Comparison of ENCODE assay signal across 8 cellular contexts in the genomic region with DNA sequence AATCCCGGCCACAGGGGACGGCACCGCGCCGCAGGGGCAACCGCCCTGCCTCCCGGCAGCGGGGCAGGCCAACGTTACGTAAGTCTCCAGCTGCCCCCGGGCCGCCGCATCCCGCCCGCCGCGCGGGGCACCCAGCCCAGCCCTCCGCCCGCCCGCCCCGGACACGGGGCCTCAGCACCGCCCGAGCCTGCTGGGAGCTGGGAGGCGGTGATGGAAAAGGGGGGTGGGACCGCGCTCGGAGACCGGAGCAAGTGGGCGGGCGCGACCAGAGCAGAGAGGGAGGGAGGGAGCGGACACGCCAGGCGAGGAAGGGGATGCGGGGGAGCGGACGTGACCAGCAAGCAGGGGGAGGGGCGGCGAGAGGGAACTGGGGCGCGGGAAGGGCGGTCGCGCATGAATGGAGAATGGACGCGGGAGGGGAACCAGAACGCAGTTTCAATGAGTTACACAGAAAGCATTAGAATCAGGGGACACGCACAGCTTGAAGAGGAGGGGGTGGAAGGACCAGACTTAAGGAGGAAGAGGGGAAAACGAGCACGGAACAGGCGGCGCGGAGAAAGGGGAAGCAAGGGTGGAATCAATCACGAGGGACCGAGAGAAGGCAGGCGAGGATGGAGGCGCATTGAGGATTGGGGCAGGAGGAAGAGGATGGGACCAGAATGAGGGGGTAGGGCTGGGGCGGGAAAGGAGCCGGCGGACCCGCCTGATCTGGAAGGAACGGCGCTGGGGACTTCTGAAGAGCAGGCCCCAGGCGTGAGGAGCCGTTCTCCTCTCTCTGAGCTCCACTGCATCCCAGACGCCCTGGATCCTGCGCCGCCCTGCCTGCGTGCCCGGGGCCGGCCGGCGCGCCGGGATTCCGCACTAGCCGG. TPM values are rescaled to one million over a fixed set of nuclear protein-coding genes. Genes with fewer than 3 reads are reported as not detected.
A peak's percentile ranks its signal among the peaks of the same experiment; 100 is the strongest.
DNase-seq lines count a peak whose midpoint lies in the region; ATAC-seq and TF ChIP-seq lines count a peak whose summit lies in the region.

No MANE protein-coding gene starts in this region.

- H3K4me1 Mint-ChIP-seq in Calu3 (ENCODE audit: low read depth, unreplicated experiment), result peaks cover 60% of the 10 kb centered on the region
- H3K4me1 Mint-ChIP-seq in naive thymus-derived CD4-positive, alpha-beta T cell, result peaks cover 45 to 62% (median 56%) of the 10 kb centered on the region in 7 donors

- no peaks in the 10 kb centered on the region for H3K36me3 ChIP-seq in Peyer's patch
- H3K36me3 ChIP-seq in naive thymus-derived CD4-positive, alpha-beta T cell (ENCODE audit: control insufficient read depth in 2 of 3, insufficient read depth in 3 of 3, low read length in 3 of 3), result peaks cover 0 to 7% (median 0%) of the 10 kb centered on the region in 3 experiments

- no peak for TF ChIP-seq CTCF in Calu3 (IDR thresholded peaks at IDR 0.05; ENCODE audit: unreplicated experiment)
- TF ChIP-seq CTCF in Peyer's patch (IDR thresholded peaks at IDR 0.05), result no peak
- no peak for TF ChIP-seq CTCF in fibroblast of mammary gland (conservative IDR thresholded peaks at IDR 0.05; ENCODE audit: control insufficient read depth, insufficient read depth, low read depth, low read length)

- peaks cover 78% of the 10 kb centered on the region for H3K36me3 Mint-ChIP-seq in Calu3 (ENCODE audit: insufficient read depth, unreplicated experiment)
- peaks cover 0 to 34% (median 0%) of the 10 kb centered on the region in 5 donors for H3K36me3 Mint-ChIP-seq in naive thymus-derived CD4-positive, alpha-beta T cell

- peak; percentile 33 to 43 for TF ChIP-seq POLR2A in Peyer's patch (IDR thresholded peaks at IDR 0.05)

- H3K9me3 Mint-ChIP-seq in Calu3 (ENCODE audit: low read depth, unreplicated experiment), result no peaks in the 10 kb centered on the region
- H3K9me3 Mint-ChIP-seq in naive thymus-derived CD4-positive, alpha-beta T cell, result peaks cover 0 to 2% (median 0%) of the 10 kb centered on the region in 11 donors

- no TSS peak for BruUV-seq in Calu3 (replicated peaks; lab: Mats Ljungman, UMichigan)

- H3K4me3 Mint-ChIP-seq in Calu3 (ENCODE audit: low read depth, unreplicated experiment), result peak overlapping the region; percentile 91
- peak overlapping the region; percentile 95 to 100 (median 99) for H3K4me3 Mint-ChIP-seq in naive thymus-derived CD4-positive, alpha-beta T cell

- H3K4me1 ChIP-seq in Peyer's patch, result peaks cover 4 to 47% (median 13%) of the 10 kb centered on the region in 4 donors
- H3K4me1 ChIP-seq in naive thymus-derived CD4-positive, alpha-beta T cell (ENCODE audit: control insufficient read depth in 2 of 2, insufficient read depth in 2 of 2, low read length in 2 of 2), result peaks cover 38 to 47% of the 10 kb centered on the region in 2 donors

- peak overlapping the region; percentile 95 for H3K27ac Mint-ChIP-seq in Calu3 (ENCODE audit: unreplicated experiment)
- peak overlapping the region; percentile 89 to 99 (median 95) for H3K27ac Mint-ChIP-seq in naive thymus-derived CD4-positive, alpha-beta T cell

- POLR2A ChIA-PET in naive thymus-derived CD4-positive, alpha-beta T cell (lab: Charles Lee), result interaction anchor here (0.6 to 4.4 kb wide), 12 partner anchors 8 to 453 kb away, joined by 3 to 38 read pairs (median 5); partner anchors contain the start of genes HEXA and SENP8

- ATAC-seq in naive thymus-derived CD4-positive, alpha-beta T cell, result peak; percentile 4
- no peak for ATAC-seq in GM21360 (IDR thresholded peaks at IDR 0.05; ENCODE audit: unreplicated experiment)

- H3K4me3 ChIP-seq in Peyer's patch (peak overlapping the region; percentile 89 to 96 (median 94)), fibroblast of mammary gland (ENCODE audit: control insufficient read depth, low read depth, low read length) (peak overlapping the region; percentile 96)
- peak overlapping the region; percentile 73 for H3K4me3 ChIP-seq in naive thymus-derived CD4-positive, alpha-beta T cell (ENCODE audit: low read length)

- H3K27ac ChIP-seq in Peyer's patch, result peak overlapping the region; percentile 86 to 98 (median 98)
- H3K27ac ChIP-seq in naive thymus-derived CD4-positive, alpha-beta T cell (ENCODE audit: low read depth, low read length), result peak overlapping the region; percentile 73

- DNase-seq in Calu3 (peak; percentile 89), HuH-7.5 (ENCODE audit: low spot score) (peak; percentile 86), Peyer's patch (peak; percentile 87 to 92 (median 87)), fibroblast of mammary gland (ENCODE audit: low read depth) (peak; percentile 84)
- peak; percentile 73 for DNase-seq in activated T-helper 9 cell treated with anti-CD3 and anti-CD28 coated beads, Interleukin-2, amount 50 U/mL, for 16 hours (ENCODE audit: low read depth)
- peak in 8 of 9 donors; percentile 33 to 92 (median 40) for DNase-seq in naive thymus-derived CD4-positive, alpha-beta T cell
- peak; percentile 23 to 68 (median 45) for DNase-seq in stimulated activated naive CD4-positive, alpha-beta T cell (lab: John Stamatoyannopoulos, UW)

- CTCF ChIA-PET in Calu3 (lab: Charles Lee), result interaction anchor here (0.6 to 1.8 kb wide), 4 partner anchors 11 to 217 kb away, joined by 3 to 8 read pairs (median 4); no protein-coding TSS in a partner anchor
- CTCF ChIA-PET in naive thymus-derived CD4-positive, alpha-beta T cell (lab: Charles Lee), result interaction anchor here (1.2 to 2.7 kb wide), 2 partner anchors 43 to 87 kb away, joined by 3 to 9 read pairs; no protein-coding TSS in a partner anchor

- no peaks in the 10 kb centered on the region for H3K27me3 Mint-ChIP-seq in Calu3 (ENCODE audit: unreplicated experiment)
- peaks cover 0 to 3% (median 0%) of the 10 kb centered on the region in 5 donors for H3K27me3 Mint-ChIP-seq in naive thymus-derived CD4-positive, alpha-beta T cell

- H3K27me3 ChIP-seq in Peyer's patch, result no peaks in the 10 kb centered on the region
- H3K27me3 ChIP-seq in naive thymus-derived CD4-positive, alpha-beta T cell (ENCODE audit: control insufficient read depth in 2 of 2, insufficient read depth in 2 of 2, low read length in 2 of 2), result no peaks in the 10 kb centered on the region

- intact Hi-C loops in Calu3 (cut with micrococcal nuclease; ENCODE audit: unreplicated experiment), result no loop called here
- intact Hi-C loops in naive thymus-derived CD4-positive, alpha-beta T cell (cut with micrococcal nuclease), result loop anchor here (1.0 to 10.0 kb wide), 6 partner anchors 42 to 454 kb away; partner anchors contain the start of genes MYO9A (in 2 of the 2), PARP6 (in 2 of the 2), SENP8 (in 2 of the 2) and ARIH1 (in 1 of the 2)

- H3K9me3 ChIP-seq in Peyer's patch, result no peaks in the 10 kb centered on the region
- no peaks in the 10 kb centered on the region for H3K9me3 ChIP-seq in naive thymus-derived CD4-positive, alpha-beta T cell (ENCODE audit: control insufficient read depth in 2 of 3, low read length in 3 of 3)

RNA-seq across cellular contexts. Expression of gene PKM, which starts 0.6 kb away (rescaled TPM):
- total RNA-seq in Calu3 (2022) (1,874 and 1,922 TPM in 2 replicates), Peyer's patch (100 to 1,000 TPM; 307 to 392 (median 318) TPM)
- total RNA-seq in naive thymus-derived CD4-positive, alpha-beta T cell, result 1,000 to 10,000 TPM in 1 of 5 experiments, 100 to 1,000 TPM in 4; 237 to 1,627 (median 329) TPM
- polyA plus RNA-seq in naive thymus-derived CD4-positive, alpha-beta T cell, result 100 to 1,000 TPM; 422 to 485 TPM

RNA-seq across cellular contexts. Expression of gene GRAMD2A, which starts 32.8 kb away (rescaled TPM):
- total RNA-seq in Calu3 (2022) (0.95 and 2.2 TPM in 2 replicates), Peyer's patch (10 to 100 TPM in 3 of 4 donors, 1 to 10 TPM in 1; 3.3 to 27.8 (median 20.4) TPM)
- not detected for total RNA-seq in naive thymus-derived CD4-positive, alpha-beta T cell
- not detected for polyA plus RNA-seq in naive thymus-derived CD4-positive, alpha-beta T cell

RNA-seq across cellular contexts. Expression of gene PARP6, which starts 41.9 kb away (rescaled TPM):
- total RNA-seq in Calu3 (2022) (110 and 125 TPM in 2 replicates), Peyer's patch (10 to 100 TPM; 43.8 to 81.8 (median 71.4) TPM)
- 100 to 1,000 TPM in 4 of 5 experiments, 10 to 100 TPM in 1; 75.8 to 129 (median 127) TPM for total RNA-seq in naive thymus-derived CD4-positive, alpha-beta T cell
- polyA plus RNA-seq in naive thymus-derived CD4-positive, alpha-beta T cell, result 10 to 100 TPM; 19.7 to 41.6 TPM
